Comparison of ENCODE assay signal across 9 cellular contexts in the genomic region with DNA sequence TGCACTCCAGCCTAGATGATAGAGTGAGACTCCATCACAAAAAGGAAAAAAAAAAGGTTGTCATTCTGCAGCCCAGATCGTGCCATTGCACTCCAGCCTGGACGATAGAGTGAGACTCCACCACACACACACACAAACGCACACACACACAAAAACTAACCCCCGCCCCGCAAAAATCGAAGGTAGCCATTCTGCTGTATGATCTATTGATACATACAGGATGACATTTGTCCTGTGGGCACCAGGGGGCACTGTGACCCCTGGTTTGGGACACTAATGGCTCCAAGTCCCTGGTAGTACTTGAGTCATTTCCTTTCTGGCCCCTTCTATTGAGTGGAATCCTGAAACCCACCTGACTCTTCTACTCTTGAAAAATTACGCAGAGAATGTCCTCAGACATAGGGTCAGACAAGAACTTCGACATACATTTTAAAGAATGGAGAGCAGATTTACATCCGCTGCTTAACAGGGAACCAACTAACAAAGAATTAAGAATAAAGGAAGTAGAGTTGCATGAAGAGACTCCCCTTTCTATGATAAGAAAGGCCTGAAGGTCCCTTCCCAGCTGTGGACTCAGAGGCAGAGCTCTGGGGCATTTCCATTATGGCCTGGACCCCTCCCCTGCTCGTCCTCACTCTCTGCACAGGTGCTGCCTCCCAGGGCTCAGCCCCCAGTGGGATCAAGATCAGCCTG. TPM values are rescaled to one million over a fixed set of nuclear protein-coding genes. Genes with fewer than 3 reads are reported as not detected.
DNase-seq lines count a peak whose midpoint lies in the region; ATAC-seq, FAIRE-seq and TF ChIP-seq lines count a peak whose summit lies in the region.
"Had no signal": no experiment of that assay in that cellular context is flagged by ENCODE, and none has a peak within 500 bp of the region (broad histone marks: within the 10 kb centered on the region; RNA-seq: fewer than 3 reads in every experiment).

No MANE protein-coding gene starts in this region.

- TF ChIP-seq CTCF in foreskin fibroblast (IDR thresholded peaks at IDR 0.05; ENCODE audit: low read depth, low read length) (peak; percentile 64), psoas muscle (IDR thresholded peaks at IDR 0.05) (peak; percentile 39)

- H3K36me3 ChIP-seq in psoas muscle (ENCODE audit: insufficient read depth in 1 of 2, low read depth in 1 of 2): no peaks in the 10 kb centered on the region

- WGBS in psoas muscle, 3 donors: 56 to 60% (median 57%) methylated on average over 10 of the region's 10 CpGs

- no peak overlapping the region for H3K27ac ChIP-seq in psoas muscle

- DNase-seq in Ammon's horn (ENCODE audit: low spot score) (peak; percentile 24), GM18507 (ENCODE audit: extremely low spot score, insufficient read length, low read depth) (peak; percentile 40), NOMO-1 treated with DMSO at 0.1 percent for 48 hours (lab: John Stamatoyannopoulos, UW; ENCODE audit: unreplicated experiment) (peak; percentile 39), foreskin fibroblast (peak; percentile 40 to 76), psoas muscle (no peak), NCI-H1048 (lab: John Stamatoyannopoulos, UW) (no peak), epidermal melanocyte (ENCODE audit: insufficient read length, low spot score) (no peak)
- DNase-seq in activated T-cell treated with anti-CD3 and anti-CD28 coated beads, Interleukin-2, amount 50 U/mL, for 1 hour: peak; percentile 47

- ATAC-seq in psoas muscle: no peak

- no peaks in the 10 kb centered on the region for H3K27me3 ChIP-seq in psoas muscle (ENCODE audit: insufficient read depth in 3 of 3, low read length in 2 of 3)

- no peaks in the 10 kb centered on the region for H3K4me1 ChIP-seq in psoas muscle

- intact Hi-C loops in psoas muscle (cut with DNase I): loop anchor here in 1 of 2 donors (10.0 kb wide), 1 partner anchor 281 kb away; no protein-coding TSS in a partner anchor

- no peak overlapping the region for H3K4me3 ChIP-seq in foreskin fibroblast (ENCODE audit: low read depth in 1 of 2, low read length in 2 of 2)
- no peak overlapping the region for H3K4me3 ChIP-seq in psoas muscle

- H3K9me3 ChIP-seq in psoas muscle: no peaks in the 10 kb centered on the region

- peak; percentile 92 for FAIRE-seq in GM18507 (lab: Jason Lieb, UNC)

RNA-seq across cellular contexts. Expression of a gene that starts 35.0 kb away (rescaled TPM):
- not detected for total RNA-seq in psoas muscle
- under 1 TPM in 1 of 3 donors, not detected in 2; 0.03 TPM for polyA plus RNA-seq in psoas muscle
- total RNA-seq: skeletal muscle tissue had no signal

RNA-seq across cellular contexts. Expression of a gene that starts 50.3 kb away (rescaled TPM):
- not detected for total RNA-seq in psoas muscle
- polyA plus RNA-seq in psoas muscle: not detected
- total RNA-seq: skeletal muscle tissue had no signal

Comparison
In these comparisons a context has a peak if more than half of its experiments do, and no peak if none do; other contexts are left out.
1. DNase-seq: peak in Ammon's horn (single experiment), GM18507 (single experiment), NOMO-1 treated with DMSO at 0.1 percent for 48 hours (single experiment), activated T-cell treated with anti-CD3 and anti-CD28 coated beads, Interleukin-2, amount 50 U/mL, for 1 hour (single experiment) and foreskin fibroblast (2 of 2); none in psoas muscle (0 of 2), NCI-H1048 (single experiment) and epidermal melanocyte (single experiment).